Comparison of ENCODE assay signal across 15 cellular contexts in genomic region chr1:9847269-9847668, GRCh38. TPM values are rescaled to one million over a fixed set of nuclear protein-coding genes. Genes with fewer than 3 reads are reported as not detected.
DNase-seq lines count a peak whose midpoint lies in the region; ATAC-seq and TF ChIP-seq lines count a peak whose summit lies in the region.
"Had no signal": no experiment of that assay in that cellular context is flagged by ENCODE, and none has a peak within 500 bp of the region (broad histone marks: within the 10 kb centered on the region; RNA-seq: fewer than 3 reads in every experiment).

No MANE protein-coding gene starts in this region.

- intact Hi-C loops in dorsolateral prefrontal cortex (cut with DNase I) = no loop called here

- DNase-seq in WERI-Rb-1 (no peak), dorsolateral prefrontal cortex (no peak), NCI-H1694 (lab: John Stamatoyannopoulos, UW) (no peak)
- DNase-seq: CD8-positive, alpha-beta memory T cell; DMS53; GOT3; HFFc6; KBM-7 had no signal

- H3K27me3 ChIP-seq in BLaER1 (no peaks in the 10 kb centered on the region), HUES6 (ENCODE audit: control insufficient read depth, insufficient read depth, low read length) (no peaks in the 10 kb centered on the region), WERI-Rb-1 (ENCODE audit: insufficient read depth, low read depth, severe bottlenecking) (no peaks in the 10 kb centered on the region), dorsolateral prefrontal cortex (no peaks in the 10 kb centered on the region)

- TF ChIP-seq CTCF in WERI-Rb-1 (IDR thresholded peaks at IDR 0.05; ENCODE audit: low read depth, low read length) (no peak), dorsolateral prefrontal cortex (IDR thresholded peaks at IDR 0.05 in 54 of 56, conservative IDR thresholded peaks at IDR 0.05 in 2 of 56; ENCODE audit: low read depth in 1 of 56, partially characterized antibody in 56 of 56) (no peak)

- H3K4me2 ChIP-seq in BLaER1 = peak overlapping the region; percentile 94; the same call in 1 of the 2 replicates

- H3K27ac ChIP-seq in BLaER1 (0 out of 2 replicates have a peak overlapping the region, but pooled peaks have one; percentile 13), HUES6 (ENCODE audit: low read depth, low read length) (no peak overlapping the region), WERI-Rb-1 (peak overlapping the region; percentile 94), dorsolateral prefrontal cortex (peak overlapping the region in 45 of 59 donors; percentile 5 to 99 (median 87))
- H3K27ac ChIP-seq: 22Rv1 had no signal

- no peak overlapping the region for H3K9ac ChIP-seq in BLaER1
- H3K9ac ChIP-seq in HUES6 (ENCODE audit: low read length) = no peak overlapping the region

- H3K4me1 ChIP-seq in BLaER1 (peaks cover 75% of the 10 kb centered on the region), HUES6 (ENCODE audit: control insufficient read depth, insufficient read depth, low read length) (peaks cover 44% of the 10 kb centered on the region)
- H3K4me1 ChIP-seq: HAP-1 had no signal

- ATAC-seq in HG02840 (IDR thresholded peaks at IDR 0.05; ENCODE audit: low FRiP score, unreplicated experiment) (no peak), HG03039 (IDR thresholded peaks at IDR 0.05; ENCODE audit: unreplicated experiment) (no peak), GM18873 (IDR thresholded peaks at IDR 0.05; ENCODE audit: low FRiP score, unreplicated experiment) (no peak)

- H3K36me3 ChIP-seq in BLaER1 (no peaks in the 10 kb centered on the region), HUES6 (ENCODE audit: control insufficient read depth, insufficient read depth, low read length) (no peaks in the 10 kb centered on the region), WERI-Rb-1 (no peaks in the 10 kb centered on the region)
- H3K36me3 ChIP-seq: HAP-1 had no signal

- H4K20me1 ChIP-seq in BLaER1 = no peaks in the 10 kb centered on the region

- H3K4me3 ChIP-seq in BLaER1 = no peak overlapping the region
- peak overlapping the region; percentile 30; the same call in 1 of the 2 replicates for H3K4me3 ChIP-seq in HUES6 (ENCODE audit: low read depth, low read length)
- H3K4me3 ChIP-seq in WERI-Rb-1 (ENCODE audit: low read depth, low read length) = peak overlapping the region; percentile 31; the same call in 1 of the 2 replicates
- H3K4me3 ChIP-seq in dorsolateral prefrontal cortex = peak overlapping the region in 7 of 59 donors; percentile 21 to 43 (median 31)
- H3K4me3 ChIP-seq: HAP-1 had no signal

- no peaks in the 10 kb centered on the region for H3K9me3 ChIP-seq in BLaER1
- no peaks in the 10 kb centered on the region for H3K9me3 ChIP-seq in HUES6 (ENCODE audit: control insufficient read depth, insufficient read depth, low read depth, low read length)
- no peaks in the 10 kb centered on the region for H3K9me3 ChIP-seq in WERI-Rb-1 (ENCODE audit: severe bottlenecking)
- H3K9me3 ChIP-seq: HAP-1 had no signal

RNA-seq across cellular contexts. Expression of gene CLSTN1, which starts 23.5 kb away (rescaled TPM):
- 100 to 1,000 TPM; 260 to 770 (median 557) TPM for total RNA-seq in dorsolateral prefrontal cortex
